14 cellular contexts compared by ENCODE assay signal in genomic region chr5:169804861-169805260, GRCh38.
DNase-seq lines count a peak whose midpoint lies in the region; ATAC-seq, FAIRE-seq and TF ChIP-seq lines count a peak whose summit lies in the region.
"Had no signal": no experiment of that assay in that cellular context is flagged by ENCODE, and none has a peak within 500 bp of the region (broad histone marks: within the 10 kb centered on the region; RNA-seq: fewer than 3 reads in every experiment).

No MANE protein-coding gene starts in this region.

- H3K4me1 Mint-ChIP-seq in activated T-helper 2 cell treated with anti-CD3 and anti-CD28 coated beads, Interferon-gamma antibody, Interleukin-2, Interleukin-4, amounts not matched to agents 10 μg/mL and 5 μg/mL and 100 μg/mL, durations not matched to agents 14 hours and 24 hours and 36 hours (ENCODE audit: low read depth), result peaks cover 53% of the 10 kb centered on the region

- no peaks in the 10 kb centered on the region for H3K36me3 ChIP-seq in ACC112 (ENCODE audit: insufficient read depth, low read length)
- H3K36me3 ChIP-seq: SJSA1, upper lobe of left lung, WERI-Rb-1 had no signal

- TF ChIP-seq POLR2A in GM12891 (IDR thresholded peaks at IDR 0.05; ENCODE audit: low read depth, low read length), result no peak

- H3K27me3 ChIP-seq in ACC112 (ENCODE audit: insufficient read depth, low read length), result no peaks in the 10 kb centered on the region
- H3K27me3 ChIP-seq: SJSA1, upper lobe of left lung had no signal

- peaks cover 44% of the 10 kb centered on the region for H3K4me1 ChIP-seq in ACC112 (ENCODE audit: control insufficient read depth, insufficient read depth, low read length, unreplicated experiment)

- peak overlapping the region; percentile 88 for H3K27ac Mint-ChIP-seq in activated T-helper 2 cell treated with anti-CD3 and anti-CD28 coated beads, Interferon-gamma antibody, Interleukin-2, Interleukin-4, amounts not matched to agents 10 μg/mL and 5 μg/mL and 100 μg/mL, durations not matched to agents 14 hours and 24 hours and 36 hours

- peak; percentile 16 for FAIRE-seq in GM12891 (lab: Jason Lieb, UNC)

- TF ChIP-seq CTCF in fibroblast of the aortic adventitia (IDR thresholded peaks at IDR 0.05; ENCODE audit: insufficient read depth, low read length), result no peak

- no peak for DNase-seq in GM12891 (ENCODE audit: insufficient read length, low spot score)
- no peak for DNase-seq in activated T-helper 2 cell treated with anti-CD3 and anti-CD28 coated beads, Interferon-gamma antibody, Interleukin-2, Interleukin-4, amounts not matched to agents 10 μg/mL and 5 μg/mL and 100 μg/mL, durations not matched to agents 14 hours and 24 hours and 36 hours (ENCODE audit: low spot score)
- peak; percentile 73 for DNase-seq in fibroblast of the aortic adventitia (ENCODE audit: low read depth)
- no peak for DNase-seq in UCSD-AML1 (lab: John Stamatoyannopoulos, UW; ENCODE audit: unreplicated experiment)
- DNase-seq in NCI-H1694 treated with DMSO at 0.1 percent for 48 hours (lab: John Stamatoyannopoulos, UW), result no peak
- DNase-seq in globus pallidus (ENCODE audit: low spot score), result no peak
- DNase-seq: AML-193, cerebellar nuclear complex, WERI-Rb-1 had no signal

- intact Hi-C loops in activated T-helper 2 cell treated with anti-CD3 and anti-CD28 coated beads, Interferon-gamma antibody, Interleukin-2, Interleukin-4, amounts not matched to agents 10 μg/mL and 5 μg/mL and 100 μg/mL, durations not matched to agents 14 hours and 24 hours and 36 hours (cut with micrococcal nuclease), result loop anchor here (1.0 to 10.0 kb wide), 8 partner anchors 26 to 790 kb away; partner anchors contain the start of genes LCP2 and SPDL1

- H3K9me3 Mint-ChIP-seq in activated T-helper 2 cell treated with anti-CD3 and anti-CD28 coated beads, Interferon-gamma antibody, Interleukin-2, Interleukin-4, amounts not matched to agents 10 μg/mL and 5 μg/mL and 100 μg/mL, durations not matched to agents 14 hours and 24 hours and 36 hours, result no peaks in the 10 kb centered on the region

- H3K27ac ChIP-seq in ACC112 (ENCODE audit: low read depth, low read length), result peak overlapping the region; percentile 85
- H3K27ac ChIP-seq: epithelial cell of prostate, SJSA1, upper lobe of left lung, WERI-Rb-1 had no signal

- no peak overlapping the region for H2AFZ ChIP-seq in ACC112 (ENCODE audit: low read length, unreplicated experiment)

- H3K27me3 Mint-ChIP-seq in activated T-helper 2 cell treated with anti-CD3 and anti-CD28 coated beads, Interferon-gamma antibody, Interleukin-2, Interleukin-4, amounts not matched to agents 10 μg/mL and 5 μg/mL and 100 μg/mL, durations not matched to agents 14 hours and 24 hours and 36 hours (ENCODE audit: low read depth), result no peaks in the 10 kb centered on the region

- no peaks in the 10 kb centered on the region for H3K79me2 ChIP-seq in ACC112 (ENCODE audit: control insufficient read depth, insufficient read depth, low read length, unreplicated experiment)

- H3K4me3 Mint-ChIP-seq in activated T-helper 2 cell treated with anti-CD3 and anti-CD28 coated beads, Interferon-gamma antibody, Interleukin-2, Interleukin-4, amounts not matched to agents 10 μg/mL and 5 μg/mL and 100 μg/mL, durations not matched to agents 14 hours and 24 hours and 36 hours (ENCODE audit: low read depth), result no peak overlapping the region

- H3K4me3 ChIP-seq in ACC112 (ENCODE audit: low read depth, low read length), result no peak overlapping the region
- no peak overlapping the region for H3K4me3 ChIP-seq in fibroblast of the aortic adventitia (ENCODE audit: low read depth, low read length)
- H3K4me3 ChIP-seq: SJSA1, upper lobe of left lung had no signal

- no peak for ATAC-seq in HG03457 (IDR thresholded peaks at IDR 0.05; ENCODE audit: unreplicated experiment)

- H3K36me3 Mint-ChIP-seq in activated T-helper 2 cell treated with anti-CD3 and anti-CD28 coated beads, Interferon-gamma antibody, Interleukin-2, Interleukin-4, amounts not matched to agents 10 μg/mL and 5 μg/mL and 100 μg/mL, durations not matched to agents 14 hours and 24 hours and 36 hours (ENCODE audit: low read depth), result peaks cover 70% of the 10 kb centered on the region

TF ChIP-seq in GM12891, 5 proteins besides CTCF, POLR2A, EP300 and RAD21:
- TF ChIP-seq POU2F2 (IDR thresholded peaks at IDR 0.05; ENCODE audit: low read depth, low read length) (no peak), PAX5 (IDR thresholded peaks at IDR 0.05; ENCODE audit: insufficient read depth, low read length, severe bottlenecking) (no peak), SPI1 (IDR thresholded peaks at IDR 0.05; ENCODE audit: low read depth, low read length) (no peak), TAF1 (IDR thresholded peaks at IDR 0.05; ENCODE audit: low read depth, low read length) (no peak), POLR2AphosphoS5 (IDR thresholded peaks at IDR 0.05; ENCODE audit: low read depth, low read length) (no peak)
